31 cellular contexts compared by ENCODE assay signal in the genomic region with DNA sequence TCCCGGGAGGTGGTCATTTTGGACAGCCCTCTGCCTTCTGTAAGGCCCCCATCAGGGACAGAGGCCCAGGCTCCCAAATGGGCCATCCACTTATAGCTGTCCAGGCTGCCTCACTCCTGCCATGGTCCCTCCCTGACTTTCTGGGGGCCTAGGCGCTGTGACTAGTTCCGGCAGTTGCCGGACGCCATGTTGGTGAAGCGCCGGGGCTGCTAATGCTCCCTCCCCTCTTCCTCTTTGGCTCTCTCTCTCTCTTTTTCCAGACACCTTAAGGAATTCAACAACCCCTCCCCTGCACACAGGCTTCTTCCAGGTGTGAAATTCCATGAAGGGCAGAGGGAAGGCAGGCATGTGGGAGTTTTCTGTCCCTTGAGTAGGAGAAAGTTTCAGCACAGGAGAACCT.
"Had no signal": no experiment of that assay in that cellular context is flagged by ENCODE, and none has a peak within 500 bp of the region (broad histone marks: within the 10 kb centered on the region; RNA-seq: fewer than 3 reads in every experiment).

No MANE protein-coding gene starts in this region.

- H3K4me3 ChIP-seq: lower lobe of right lung, ovary, psoas muscle, smooth muscle cell, stomach, tibial nerve had no signal

- H3K27me3 ChIP-seq: brain microvascular endothelial cell, ovary, stomach, tibial nerve had no signal

- H3K9ac ChIP-seq: SK-N-SH had no signal

- H3K9me3 ChIP-seq: lower lobe of right lung, ovary, psoas muscle, SK-N-SH, stomach, tibial nerve had no signal

- FAIRE-seq: astrocyte, colon, frontal cortex, keratinocyte, TTC549, urothelium cell line had no signal

- DNase-seq: activated CD4-positive, alpha-beta T cell treated with anti-CD3 and anti-CD28 coated beads for 48 hours; activated CD4-positive, alpha-beta T cell treated with anti-CD3 and anti-CD28 coated beads, Interleukin-2, amount 50 U/mL, for 48 hours; activated CD8-positive, alpha-beta memory T cell treated with anti-CD3 and anti-CD28 coated beads for 24 hours; activated gamma-delta T cell treated with Interleukin-2 at 50 U/mL for 16 hours; activated naive CD4-positive, alpha-beta T cell treated with anti-CD3 and anti-CD28 coated beads, Interleukin-2, amount 50 U/mL, for 16 hours; amniotic stem cell; brain microvascular endothelial cell; effector CD8-positive, alpha-beta T cell; lower lobe of right lung; naive B cell; nephron progenitor cell; ovary; psoas muscle; SK-N-SH; stimulated activated CD4-positive, alpha-beta T cell treated with anti-CD3 and anti-CD28 coated beads, Interleukin-1b, Interleukin-23, amount 100 ng/mL, for 48 hours; stimulated activated CD4-positive, alpha-beta T cell treated with anti-CD3 and anti-CD28 coated beads, Interleukin-4, amount 100 ng/mL, for 4 hours; stimulated activated naive B cell treated with anti-CD40 and anti-IgM and Interleukin-4, amounts not matched to agents 10 μg/mL and 1 μg/mL and 100 μg/mL, for 72 hours; stomach; SW 1271; T-helper 9 cell; WERI-Rb-1 had no signal

- ATAC-seq: activated CD4-positive, CD25-positive, alpha-beta regulatory T cell treated with anti-CD3 and anti-CD28 coated beads, Interleukin-2, amount 50 U/mL, for 24 hours; left lobe of liver; stimulated activated naive B cell treated with anti-CD40 and anti-IgM and Interleukin-4, amounts not matched to agents 10 μg/mL and 1 μg/mL and 100 μg/mL, for 72 hours had no signal

- H3K27ac ChIP-seq: brain microvascular endothelial cell, lower lobe of right lung, ovary, psoas muscle, stomach, tibial nerve, WERI-Rb-1 had no signal

- H3K4me1 ChIP-seq: lower lobe of right lung, psoas muscle had no signal

- H3K36me3 ChIP-seq: brain microvascular endothelial cell, lower lobe of right lung, ovary, stomach, tibial nerve, WERI-Rb-1 had no signal

- H3K4me2 ChIP-seq: SK-N-SH, smooth muscle cell had no signal
